20 cellular contexts compared by ENCODE assay signal in the genomic region with DNA sequence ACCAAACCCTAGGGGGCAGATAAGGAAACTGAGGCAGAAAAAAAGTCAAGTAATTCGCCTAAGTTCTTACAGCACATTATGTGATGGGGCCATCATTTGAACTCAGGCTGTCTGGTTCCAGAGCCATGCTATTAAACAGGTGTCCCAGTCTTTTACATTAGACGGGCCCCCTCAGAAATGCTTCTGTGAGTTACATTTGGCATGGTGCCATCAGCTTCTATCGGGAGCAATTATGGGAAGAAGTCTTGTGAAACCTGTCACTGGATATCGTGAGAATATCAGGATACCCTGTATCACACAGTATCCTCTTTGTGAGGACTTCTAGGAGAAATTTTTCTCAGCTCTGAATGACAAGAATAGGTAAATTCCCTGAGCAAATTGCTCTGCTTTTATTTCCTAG.
"Had no signal": no experiment of that assay in that cellular context is flagged by ENCODE, and none has a peak within 500 bp of the region (broad histone marks: within the 10 kb centered on the region; RNA-seq: fewer than 3 reads in every experiment).

No MANE protein-coding gene starts in this region.

- H3K36me3 ChIP-seq: pancreas, stomach, thoracic aorta, transverse colon had no signal

- H3K4me3 ChIP-seq: hepatocyte, pancreas, stomach, thoracic aorta, transverse colon had no signal

- FAIRE-seq: endothelial cell of umbilical vein, kidney, small intestine had no signal

- H3K4me1 ChIP-seq: foreskin keratinocyte had no signal

- H3K27ac ChIP-seq: foreskin keratinocyte, hepatocyte, pancreas, thoracic aorta, transverse colon had no signal

- H3K9me3 ChIP-seq: pancreas, stomach, thoracic aorta, transverse colon had no signal

- ATAC-seq: foreskin keratinocyte, pancreas, right cardiac atrium had no signal

- DNase-seq: effector CD4-positive, alpha-beta T cell; foreskin keratinocyte; head of caudate nucleus; kidney; left cardiac atrium; left ventricle myocardium superior; mesendoderm; naive B cell; occipital lobe; pancreas; right cardiac atrium; small intestine; stimulated activated CD4-positive, alpha-beta T cell treated with anti-CD3 and anti-CD28 coated beads, Interleukin-12 subunit alpha, Interleukin-12 subunit beta, amount 100 ng/mL, for 4 hours; stimulated activated naive CD4-positive, alpha-beta T cell; stomach; substantia nigra; transverse colon had no signal

- H2AFZ ChIP-seq: hepatocyte had no signal

- H3K27me3 ChIP-seq: foreskin keratinocyte, hepatocyte, pancreas, stomach, transverse colon had no signal

- H3K4me2 ChIP-seq: hepatocyte had no signal
